Comparison of ENCODE assay signal across 8 cellular contexts in the genomic region with DNA sequence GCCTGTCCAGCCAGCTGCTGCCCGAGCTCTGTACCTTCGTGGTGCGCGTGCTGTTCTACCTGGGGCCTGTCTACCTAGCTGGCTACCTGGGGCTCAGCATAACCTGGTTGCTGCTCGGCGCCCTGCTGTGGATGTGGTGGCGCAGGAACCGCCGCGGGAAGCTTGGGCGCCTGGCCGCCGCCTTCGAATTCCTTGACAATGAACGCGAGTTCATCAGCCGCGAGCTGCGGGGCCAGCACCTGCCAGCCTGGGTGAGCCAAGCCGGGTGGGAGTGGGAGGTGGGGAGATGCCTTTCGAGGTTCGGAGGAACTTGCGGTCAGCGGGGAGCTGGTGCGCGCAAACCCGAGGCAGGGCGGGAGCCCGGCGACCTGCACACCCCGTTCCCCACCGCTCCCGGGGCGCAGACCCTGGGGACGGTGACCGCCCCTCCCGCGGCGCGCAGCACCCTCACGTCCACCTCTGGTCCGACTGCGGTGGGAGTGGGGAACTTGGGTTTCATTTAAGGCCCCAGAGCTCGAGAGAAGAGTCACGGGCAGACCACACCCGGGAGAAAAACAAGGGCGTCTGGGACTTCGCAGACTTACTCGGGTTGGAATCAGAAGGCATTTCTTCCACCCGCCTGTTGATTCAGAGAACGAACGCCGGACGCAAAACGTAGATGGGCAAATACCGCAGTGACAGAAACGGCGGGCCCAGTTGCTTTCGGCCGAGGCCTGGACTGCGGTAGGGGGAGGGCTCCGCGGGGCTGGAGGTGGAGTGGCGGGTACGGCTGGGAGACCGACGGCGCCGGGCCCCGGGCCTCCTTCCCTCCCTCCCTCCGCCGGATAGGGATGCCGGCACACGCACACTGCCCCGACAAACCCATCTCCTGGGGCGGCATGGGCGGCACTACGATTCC. TPM values are rescaled to one million over a fixed set of nuclear protein-coding genes. Genes with fewer than 3 reads are reported as not detected.
DNase-seq lines count a peak whose midpoint lies in the region; ATAC-seq and TF ChIP-seq lines count a peak whose summit lies in the region.

No MANE protein-coding gene starts in this region.

- H3K4me3 ChIP-seq in LNCaP clone FGC (ENCODE audit: low read depth, low read length): peak overlapping the region; percentile 53
- peak overlapping the region; percentile 31 to 81 (median 68) for H3K4me3 ChIP-seq in dorsolateral prefrontal cortex
- peak overlapping the region; percentile 47 for H3K4me3 ChIP-seq in mesodermal cell (ENCODE audit: extremely low read depth, insufficient read depth, low read length, poor library complexity, severe bottlenecking)
- peak overlapping the region; percentile 33 to 49 for H3K4me3 ChIP-seq in uterus

- intact Hi-C loops in dorsolateral prefrontal cortex (cut with DNase I): no loop called here
- intact Hi-C loops in uterus (cut with DNase I; ENCODE audit: low total_unique reads): no loop called here

- TF ChIP-seq POLR2A in uterus (IDR thresholded peaks at IDR 0.05): no peak

- DNase-seq in LNCaP clone FGC (ENCODE audit: low read depth) (no peak), dorsolateral prefrontal cortex (peak in 1 of 10 donors; percentile 50), uterus (no peak), GM19240 (ENCODE audit: insufficient read length, low spot score) (no peak)

- H3K4me1 ChIP-seq in mesodermal cell (ENCODE audit: control insufficient read depth, insufficient read depth, low read length, poor library complexity, severe bottlenecking): peaks cover 21% of the 10 kb centered on the region
- no peaks in the 10 kb centered on the region for H3K4me1 ChIP-seq in uterus

- ATAC-seq in HG03108 (IDR thresholded peaks at IDR 0.05; ENCODE audit: unreplicated experiment) (no peak), HG02885 (IDR thresholded peaks at IDR 0.05; ENCODE audit: poor library complexity, unreplicated experiment) (no peak)

- no peaks in the 10 kb centered on the region for H3K36me3 ChIP-seq in mesodermal cell (ENCODE audit: control insufficient read depth, insufficient read depth, low read length)
- no peaks in the 10 kb centered on the region for H3K36me3 ChIP-seq in uterus

- TF ChIP-seq CTCF in C4-2B (conservative IDR thresholded peaks at IDR 0.05) (no peak), LNCaP clone FGC (IDR thresholded peaks at IDR 0.05; ENCODE audit: control insufficient read depth, extremely low read depth, insufficient read depth) (no peak), dorsolateral prefrontal cortex (IDR thresholded peaks at IDR 0.05 in 54 of 56, conservative IDR thresholded peaks at IDR 0.05 in 2 of 56; ENCODE audit: low read depth in 1 of 56, partially characterized antibody in 56 of 56) (no peak), uterus (IDR thresholded peaks at IDR 0.05) (no peak)

- H3K27ac ChIP-seq in C4-2B: peak overlapping the region; percentile 63
- H3K27ac ChIP-seq in dorsolateral prefrontal cortex: peak overlapping the region in 7 of 59 donors; percentile 1 to 67 (median 43)
- no peak overlapping the region for H3K27ac ChIP-seq in mesodermal cell (ENCODE audit: low read depth, low read length, severe bottlenecking)
- no peak overlapping the region for H3K27ac ChIP-seq in uterus

- H3K27me3 ChIP-seq in dorsolateral prefrontal cortex: peaks cover 0 to 17% (median 0%) of the 10 kb centered on the region in 45 donors
- H3K27me3 ChIP-seq in uterus: no peaks in the 10 kb centered on the region

- H3K9me3 ChIP-seq in mesodermal cell (ENCODE audit: control insufficient read depth, low read length) (peaks cover 3% of the 10 kb centered on the region), uterus (no peaks in the 10 kb centered on the region)

- 3 to 4% methylated on average over 37 to 54 of the region's 78 CpGs for WGBS in mesodermal cell (ENCODE audit: insufficient coverage in 2 of 2), 2 experiments

RNA-seq across cellular contexts. Expression of gene ESYT3, which starts 0.7 kb away (rescaled TPM):
- 10 to 100 TPM in 119 of 120 experiments, 1 to 10 TPM in 1; 9.6 to 48.4 (median 21.3) TPM for total RNA-seq in dorsolateral prefrontal cortex
- polyA plus RNA-seq in mesodermal cell (2013, experiment 1 of 2): 2.6 TPM
- polyA plus RNA-seq in mesodermal cell (2013, experiment 2 of 2): 1.9 TPM
- total RNA-seq in uterus: 10 to 100 TPM in 1 of 4 donors, 1 to 10 TPM in 3; 1.4 to 30.8 (median 4.9) TPM
